In the genomic region with DNA sequence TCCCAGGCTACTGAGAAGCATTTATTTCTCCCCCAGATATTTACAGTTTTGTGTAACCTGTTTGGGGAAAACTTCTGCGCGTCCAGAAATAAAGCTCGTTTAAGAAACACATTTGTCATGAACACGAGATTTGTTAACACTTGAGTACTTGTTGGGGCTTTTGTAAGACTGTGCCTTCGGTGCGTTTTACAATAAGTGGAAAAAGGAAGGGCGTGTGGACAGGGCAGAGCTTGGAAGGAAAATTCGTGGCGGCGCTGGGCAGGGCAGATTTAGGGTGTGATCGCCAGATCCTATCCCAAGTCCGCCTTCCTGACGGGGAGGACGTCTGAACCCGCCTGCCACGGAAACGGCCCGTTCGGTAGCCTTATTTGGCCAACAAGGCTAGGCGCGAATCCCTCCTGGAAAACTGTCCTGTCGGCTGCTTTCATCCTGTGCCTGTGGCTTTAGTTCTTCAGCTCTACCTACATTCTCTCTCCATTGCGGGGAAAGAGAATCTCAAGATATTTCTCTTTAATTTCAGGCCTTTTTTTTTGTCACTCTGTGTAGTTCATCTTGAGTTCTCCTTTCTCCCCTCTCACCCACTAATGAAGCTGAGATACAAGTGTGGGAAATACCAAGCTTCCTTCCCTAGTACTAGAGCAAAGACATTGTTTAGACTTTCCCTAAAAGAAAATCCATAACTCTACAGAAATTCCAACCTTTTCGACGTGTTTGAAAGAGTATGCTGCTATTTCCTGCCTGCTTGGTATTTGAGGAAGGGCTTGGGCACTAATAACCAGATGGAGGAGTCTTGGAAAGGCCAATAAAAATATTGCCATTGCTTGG, we compare ENCODE assay signal across 8 cellular contexts. TPM values are rescaled to one million over a fixed set of nuclear protein-coding genes. Genes with fewer than 3 reads are reported as not detected.
DNase-seq lines count a peak whose midpoint lies in the region; ATAC-seq, FAIRE-seq and TF ChIP-seq lines count a peak whose summit lies in the region.

No MANE protein-coding gene starts in this region.

- under 1% methylated on average over 25 of the region's 25 CpGs for WGBS in HUES64
- WGBS in small intestine, 3 donors: 1 to 3% (median 3%) methylated on average over 25 of the region's 25 CpGs

- intact Hi-C loops in kidney (cut with DNase I): no loop called here

- FAIRE-seq in kidney (lab: Jason Lieb, UNC) (no peak), small intestine (lab: Jason Lieb, UNC) (no peak)

- H3K36me3 ChIP-seq in BLaER1 treated with 17β-estradiol and CSF1 and Interleukin-3, amounts not matched to agents 10 nM and 100 nM: peaks cover 0 to 22% (median 0%) of the 10 kb centered on the region in 11 experiments; a peak in 6 of 22 replicates
- peaks cover 20% of the 10 kb centered on the region for H3K36me3 ChIP-seq in HUES64 (ENCODE audit: insufficient read depth, low read length)
- no peaks in the 10 kb centered on the region for H3K36me3 ChIP-seq in kidney (ENCODE audit: control insufficient read depth in 1 of 2, insufficient read depth in 2 of 2, low read length in 2 of 2)
- no peaks in the 10 kb centered on the region for H3K36me3 ChIP-seq in small intestine (ENCODE audit: control insufficient read depth in 2 of 2, insufficient read depth in 2 of 2, low read length in 2 of 2)

- peak overlapping the region; percentile 70 to 94 (median 82) for H3K9ac ChIP-seq in BLaER1 treated with 17β-estradiol and CSF1 and Interleukin-3, amounts not matched to agents 10 nM and 100 nM
- H3K9ac ChIP-seq in HUES64 (ENCODE audit: low read depth, low read length): peak overlapping the region; percentile 90
- peak overlapping the region; percentile 90 to 92 for H3K9ac ChIP-seq in kidney (ENCODE audit: low read length in 2 of 2)

- peak overlapping the region in 7 of 11 experiments; percentile 58 to 86 (median 73); a peak in 12 of 22 replicates for H3K27ac ChIP-seq in BLaER1 treated with 17β-estradiol and CSF1 and Interleukin-3, amounts not matched to agents 10 nM and 100 nM
- H3K27ac ChIP-seq in HUES64 (ENCODE audit: low read depth, low read length) (peak overlapping the region; percentile 80), kidney (ENCODE audit: low read depth in 2 of 2, low read length in 2 of 2) (peak overlapping the region; percentile 95 to 98), small intestine (ENCODE audit: low read depth in 1 of 2, low read length in 1 of 2) (peak overlapping the region; percentile 95 to 98)

- H3K4me3 ChIP-seq in BLaER1 treated with 17β-estradiol and CSF1 and Interleukin-3, amounts not matched to agents 10 nM and 100 nM: peak overlapping the region; percentile 78 to 98 (median 88)
- H3K4me3 ChIP-seq in HUES64 (ENCODE audit: low read length) (peak overlapping the region; percentile 72), choroid plexus epithelial cell (ENCODE audit: low read depth, low read length) (peak overlapping the region; percentile 87), kidney (ENCODE audit: low read length in 2 of 2) (peak overlapping the region; percentile 75 to 96), small intestine (ENCODE audit: low read depth in 1 of 2, low read length in 2 of 2) (peak overlapping the region; percentile 83 to 96)

- peak overlapping the region; percentile 84 to 98 (median 91) for H3K4me2 ChIP-seq in BLaER1 treated with 17β-estradiol and CSF1 and Interleukin-3, amounts not matched to agents 10 nM and 100 nM

- peaks cover 0 to 48% (median 6%) of the 10 kb centered on the region in 11 experiments; a peak in 10 of 22 replicates for H4K20me1 ChIP-seq in BLaER1 treated with 17β-estradiol and CSF1 and Interleukin-3, amounts not matched to agents 10 nM and 100 nM

- no peaks in the 10 kb centered on the region for H3K9me3 ChIP-seq in BLaER1 treated with 17β-estradiol and CSF1 and Interleukin-3, amounts not matched to agents 10 nM and 100 nM (replicated peaks in 1 of 11)
- H3K9me3 ChIP-seq in HUES64 (ENCODE audit: insufficient read depth, low read depth, low read length) (no peaks in the 10 kb centered on the region), kidney (ENCODE audit: control insufficient read depth in 1 of 2, low read length in 2 of 2) (no peaks in the 10 kb centered on the region), small intestine (ENCODE audit: control insufficient read depth, low read depth) (no peaks in the 10 kb centered on the region)

- peaks cover 14 to 35% (median 18%) of the 10 kb centered on the region in 10 experiments for H3K4me1 ChIP-seq in BLaER1 treated with 17β-estradiol and CSF1 and Interleukin-3, amounts not matched to agents 10 nM and 100 nM
- H3K4me1 ChIP-seq in HUES64 (ENCODE audit: insufficient read depth, low read length): peaks cover 41% of the 10 kb centered on the region
- peaks cover 0 to 21% of the 10 kb centered on the region in 2 donors for H3K4me1 ChIP-seq in kidney (ENCODE audit: control insufficient read depth in 1 of 2, insufficient read depth in 1 of 2, low read depth in 1 of 2, low read length in 2 of 2)
- H3K4me1 ChIP-seq in small intestine (ENCODE audit: control insufficient read depth in 2 of 2, insufficient read depth in 1 of 2, low read depth in 1 of 2, low read length in 1 of 2): peaks cover 2 to 4% of the 10 kb centered on the region in 2 donors

- peaks cover 0 to 46% (median 29%) of the 10 kb centered on the region in 11 experiments; a peak in 18 of 22 replicates for H3K27me3 ChIP-seq in BLaER1 treated with 17β-estradiol and CSF1 and Interleukin-3, amounts not matched to agents 10 nM and 100 nM
- peaks cover 6% of the 10 kb centered on the region for H3K27me3 ChIP-seq in HUES64 (ENCODE audit: insufficient read depth, low read length)
- no peaks in the 10 kb centered on the region for H3K27me3 ChIP-seq in small intestine (ENCODE audit: control insufficient read depth in 2 of 2, insufficient read depth in 2 of 2, low read length in 2 of 2)

- DNase-seq in T1000 (lab: John Stamatoyannopoulos, UW) (peak; percentile 22), choroid plexus epithelial cell (ENCODE audit: low read depth) (peak; percentile 86), kidney (peak; percentile 96), small intestine (peak; percentile 89)

- TF ChIP-seq CTCF in choroid plexus epithelial cell (conservative IDR thresholded peaks at IDR 0.05; ENCODE audit: low read depth, low read length) (no peak), kidney (IDR thresholded peaks at IDR 0.05; ENCODE audit: borderline replicate concordance, extremely low read depth, insufficient read depth) (no peak)

- ATAC-seq in GM19035 (IDR thresholded peaks at IDR 0.05; ENCODE audit: unreplicated experiment): peak; percentile 2
- ATAC-seq in HG03457 (IDR thresholded peaks at IDR 0.05; ENCODE audit: unreplicated experiment): no peak

RNA-seq across cellular contexts. Expression of a gene that starts 0.9 kb away (rescaled TPM):
- 30.2 TPM for polyA plus RNA-seq in HUES64 (2013, experiment 1 of 2)
- 28.6 TPM for polyA plus RNA-seq in HUES64 (2013, experiment 2 of 2)
- total RNA-seq in kidney: 167 TPM
- polyA plus RNA-seq in kidney (ENCODE audit: insufficient read depth, low read depth, low replicate concordance) (24.3 TPM), small intestine (10 to 100 TPM; 26.6 to 61.7 (median 61.3) TPM)

Comparison
In these comparisons a context has a peak if more than half of its experiments do, and no peak if none do; other contexts are left out.
1. DNase-seq: peak in every context shown above with its lines; median percentile 96 in kidney; 89 in small intestine; 86 in choroid plexus epithelial cell; 22 in T1000.